In the genomic region with DNA sequence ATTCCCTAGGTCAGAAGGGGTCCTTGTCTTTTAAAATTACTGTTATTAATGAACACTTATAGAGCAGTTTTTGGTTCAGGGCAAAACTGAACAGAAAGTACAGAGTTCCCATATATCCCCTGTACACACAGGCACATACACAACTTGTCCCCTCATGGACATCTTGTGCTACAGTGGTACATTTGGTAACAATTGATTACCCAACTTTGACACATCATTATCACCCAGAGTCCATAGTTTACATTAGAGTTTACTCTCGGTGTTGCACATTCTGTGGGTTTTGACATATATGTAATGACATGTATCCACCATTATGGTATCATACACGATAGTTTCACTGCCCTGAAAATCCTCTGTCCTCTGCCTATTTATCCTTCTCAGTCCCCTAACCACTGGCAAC, we compare ENCODE assay signal across 10 cellular contexts. TPM values are rescaled to one million over a fixed set of nuclear protein-coding genes. Genes with fewer than 3 reads are reported as not detected.
DNase-seq lines count a peak whose midpoint lies in the region; ATAC-seq and TF ChIP-seq lines count a peak whose summit lies in the region.
"Had no signal": no experiment of that assay in that cellular context is flagged by ENCODE, and none has a peak within 500 bp of the region (broad histone marks: within the 10 kb centered on the region; RNA-seq: fewer than 3 reads in every experiment).

No MANE protein-coding gene starts in this region.

- H3K27me3 ChIP-seq in heart right ventricle = peaks cover 0 to under 1% (median 0%) of the 10 kb centered on the region in 7 donors

- H3K4me1 ChIP-seq in heart right ventricle = peaks cover 0 to 32% (median 17%) of the 10 kb centered on the region in 9 donors

- TF ChIP-seq CTCF in heart right ventricle (IDR thresholded peaks at IDR 0.05) (no peak), type B pancreatic cell (conservative IDR thresholded peaks at IDR 0.05) (no peak)
- TF ChIP-seq CTCF in activated CD8-positive, alpha-beta T cell treated with anti-CD3 and anti-CD28 coated beads for 36 hours (IDR thresholded peaks at IDR 0.05) = no peak

- H3K36me3 Mint-ChIP-seq in activated CD8-positive, alpha-beta T cell treated with anti-CD3 and anti-CD28 coated beads for 36 hours (ENCODE audit: low read depth) = peaks cover 1% of the 10 kb centered on the region
- H3K36me3 Mint-ChIP-seq in memory B cell (no peaks in the 10 kb centered on the region), type B pancreatic cell (peaks cover 10% of the 10 kb centered on the region)

- peaks cover 33% of the 10 kb centered on the region for H3K4me1 Mint-ChIP-seq in activated CD8-positive, alpha-beta T cell treated with anti-CD3 and anti-CD28 coated beads for 36 hours (ENCODE audit: low read depth)
- H3K4me1 Mint-ChIP-seq in memory B cell (peaks cover 17% of the 10 kb centered on the region), type B pancreatic cell (ENCODE audit: unreplicated experiment) (peaks cover 28% of the 10 kb centered on the region)

- H3K4me3 ChIP-seq in heart right ventricle = peak overlapping the region in 6 of 10 donors; percentile 57 to 89 (median 81)

- peaks cover 2% of the 10 kb centered on the region for H3K27me3 Mint-ChIP-seq in activated CD8-positive, alpha-beta T cell treated with anti-CD3 and anti-CD28 coated beads for 36 hours
- peaks cover 2% of the 10 kb centered on the region for H3K27me3 Mint-ChIP-seq in memory B cell
- peaks cover 9% of the 10 kb centered on the region for H3K27me3 Mint-ChIP-seq in type B pancreatic cell

- no peaks in the 10 kb centered on the region for H3K9me3 ChIP-seq in heart right ventricle

- POLR2A ChIA-PET in activated CD8-positive, alpha-beta T cell treated with anti-CD3 and anti-CD28 coated beads for 36 hours (lab: Charles Lee) = interaction anchor here (0.7 to 1.3 kb wide), 2 partner anchors 13 to 42 kb away, joined by 3 read pairs; no protein-coding TSS in a partner anchor

- H3K27ac Mint-ChIP-seq in activated CD8-positive, alpha-beta T cell treated with anti-CD3 and anti-CD28 coated beads for 36 hours = peak overlapping the region; percentile 97
- H3K27ac Mint-ChIP-seq in memory B cell (peak overlapping the region; percentile 96), type B pancreatic cell (peak overlapping the region; percentile 99)

- DNase-seq in heart right ventricle (no peak), cardiac septum (ENCODE audit: low spot score) (no peak), memory B cell (ENCODE audit: low spot score in 2 of 2) (no peak), type B pancreatic cell (ENCODE audit: extremely low spot score, unreplicated experiment) (no peak), hippocampal formation (lab: John Stamatoyannopoulos, UW) (no peak), kidney tubule cell (ENCODE audit: low spot score) (no peak)
- no peak for DNase-seq in activated CD8-positive, alpha-beta T cell treated with anti-CD3 and anti-CD28 coated beads for 36 hours
- DNase-seq: amniotic stem cell had no signal

- no peak overlapping the region for H3K27ac ChIP-seq in heart right ventricle

- H3K36me3 ChIP-seq in heart right ventricle = no peaks in the 10 kb centered on the region

- no peaks in the 10 kb centered on the region for H3K9me3 Mint-ChIP-seq in activated CD8-positive, alpha-beta T cell treated with anti-CD3 and anti-CD28 coated beads for 36 hours
- no peaks in the 10 kb centered on the region for H3K9me3 Mint-ChIP-seq in memory B cell
- no peaks in the 10 kb centered on the region for H3K9me3 Mint-ChIP-seq in type B pancreatic cell

- ATAC-seq in heart right ventricle (no peak), memory B cell (ENCODE audit: low read depth) (no peak), HG03280 (IDR thresholded peaks at IDR 0.05; ENCODE audit: unreplicated experiment) (no peak)
- no peak for ATAC-seq in activated CD8-positive, alpha-beta T cell treated with anti-CD3 and anti-CD28 coated beads for 36 hours

- CTCF ChIA-PET in activated CD8-positive, alpha-beta T cell treated with anti-CD3 and anti-CD28 coated beads for 36 hours (lab: Charles Lee) = interaction anchor here (1.1 kb wide), 1 partner anchor 74 kb away, joined by 3 read pairs; no protein-coding TSS in a partner anchor

- 49 to 69% methylated on average over 2 of the region's 2 CpGs for WGBS in heart right ventricle, 2 donors

- intact Hi-C loops in heart right ventricle (cut with DNase I) = loop anchor here in 2 of 10 donors (10.0 kb wide), 2 partner anchors 52 to 68 kb away; no protein-coding TSS in a partner anchor
- intact Hi-C loops in cardiac septum (cut with DNase I) = no loop called here
- intact Hi-C loops in activated CD8-positive, alpha-beta T cell treated with anti-CD3 and anti-CD28 coated beads for 36 hours (cut with micrococcal nuclease) = no loop called here

- peak overlapping the region; percentile 97 for H3K4me3 Mint-ChIP-seq in activated CD8-positive, alpha-beta T cell treated with anti-CD3 and anti-CD28 coated beads for 36 hours
- H3K4me3 Mint-ChIP-seq in memory B cell (peak overlapping the region; percentile 94), type B pancreatic cell (peak overlapping the region; percentile 100)

RNA-seq across cellular contexts. Expression of gene EDC3, which starts 1.0 kb away (rescaled TPM):
- total RNA-seq in heart right ventricle = 10 to 100 TPM; 14.4 to 18.1 (median 15.8) TPM
- polyA plus RNA-seq in heart right ventricle = 10 to 100 TPM; 10.4 to 11.9 TPM
- total RNA-seq in cardiac septum = 17.8 TPM
- 10 to 100 TPM; 41.9 to 44.1 TPM for total RNA-seq in activated CD8-positive, alpha-beta T cell treated with anti-CD3 and anti-CD28 coated beads for 36 hours
- 72.3 and 105 TPM in 2 replicates for total RNA-seq in type B pancreatic cell (ENCODE audit: low replicate concordance)

RNA-seq across cellular contexts. Expression of gene CYP1A1, which starts 28.5 kb away (rescaled TPM):
- total RNA-seq in heart right ventricle = under 1 TPM in 6 of 10 donors, not detected in 4; 0.13 to 0.53 (median 0.42) TPM
- polyA plus RNA-seq in heart right ventricle = under 1 TPM; 0.20 to 0.88 TPM
- 0.30 TPM for total RNA-seq in cardiac septum
- 1 to 10 TPM; 4.3 to 4.9 TPM for total RNA-seq in activated CD8-positive, alpha-beta T cell treated with anti-CD3 and anti-CD28 coated beads for 36 hours
- 189 and 410 TPM in 2 replicates for total RNA-seq in type B pancreatic cell (ENCODE audit: low replicate concordance)

RNA-seq across cellular contexts. Expression of gene CYP1A2, which starts 51.8 kb away (rescaled TPM):
- total RNA-seq in heart right ventricle (under 1 TPM in 1 of 10 donors, not detected in 9; 0.11 TPM), cardiac septum (not detected), type B pancreatic cell (ENCODE audit: low replicate concordance) (1.6 TPM in 1 of 2 replicates, not detected in the other)
- not detected for polyA plus RNA-seq in heart right ventricle
- total RNA-seq in activated CD8-positive, alpha-beta T cell treated with anti-CD3 and anti-CD28 coated beads for 36 hours = not detected
- total RNA-seq: RPMI7951 had no signal

Comparison
In these comparisons a context has a peak if more than half of its experiments do, and no peak if none do; other contexts are left out.
1. RNA of gene CYP1A1, which starts 28.5 kb away (total RNA-seq): 189 to 410 TPM in type B pancreatic cell; 4.3 to 4.9 TPM in activated CD8-positive, alpha-beta T cell treated with anti-CD3 and anti-CD28 coated beads for 36 hours, 0.13 to 0.53 TPM in heart right ventricle and 0.30 TPM in cardiac septum (single experiment); every median in the first group is over 10 times any median in the second.
2. Peak in every context shown above with its lines, with median percentiles within 50 percentile points of each other: H3K27ac Mint-ChIP-seq and H3K4me3 Mint-ChIP-seq.